8 cellular contexts compared by ENCODE assay signal in genomic region chr16:57536306-57537193, GRCh38. TPM values are rescaled to one million over a fixed set of nuclear protein-coding genes. Genes with fewer than 3 reads are reported as not detected.
DNase-seq lines count a peak whose midpoint lies in the region; ATAC-seq and TF ChIP-seq lines count a peak whose summit lies in the region.

Gene CCDC102A (minus strand): TSS chr16:57536571. CDS start chr16:57529177, 7,394 bp downstream.

- H3K9ac ChIP-seq in subcutaneous abdominal adipose tissue (ENCODE audit: low read length in 5 of 5), result peak within 1 kb of the TSS in 4 of 5 donors; percentile 78 to 91 (median 82)

- H3K27ac ChIP-seq in WERI-Rb-1 (peak within 1 kb of the TSS; percentile 71), subcutaneous abdominal adipose tissue (ENCODE audit: low read depth, low read length) (peak within 1 kb of the TSS; percentile 75)

- TF ChIP-seq CTCF in WERI-Rb-1 (IDR thresholded peaks at IDR 0.05; ENCODE audit: low read depth, low read length), result no peak

- no peaks in the 10 kb centered on the region for H3K27me3 ChIP-seq in WERI-Rb-1 (ENCODE audit: insufficient read depth, low read depth, severe bottlenecking)
- H3K27me3 ChIP-seq in subcutaneous abdominal adipose tissue (ENCODE audit: control insufficient read depth in 5 of 5, insufficient read depth in 4 of 5, low read length in 5 of 5), result peaks cover 0 to 5% (median 0%) of the 10 kb centered on the region in 5 donors

- ATAC-seq in GM19455 (IDR thresholded peaks at IDR 0.05; ENCODE audit: unreplicated experiment), result peak; percentile 25
- peak; percentile 28 for ATAC-seq in HG03521 (IDR thresholded peaks at IDR 0.05; ENCODE audit: unreplicated experiment)

- H3K9me3 ChIP-seq in WERI-Rb-1 (ENCODE audit: severe bottlenecking) (no peaks in the 10 kb centered on the region), subcutaneous abdominal adipose tissue (ENCODE audit: control insufficient read depth in 5 of 5, low read length in 5 of 5) (no peaks in the 10 kb centered on the region)

- H3K36me3 ChIP-seq in WERI-Rb-1 (no peaks in the 10 kb centered on the region; the same call in 1 of the 2 replicates), subcutaneous abdominal adipose tissue (ENCODE audit: control insufficient read depth in 5 of 5, insufficient read depth in 5 of 5, low read length in 5 of 5) (no peaks in the 10 kb centered on the region)

- peaks cover 3 to 50% (median 40%) of the 10 kb centered on the region in 5 donors for H3K4me1 ChIP-seq in subcutaneous abdominal adipose tissue (ENCODE audit: control insufficient read depth in 5 of 5, insufficient read depth in 5 of 5, low read length in 5 of 5)

- H3K4me3 ChIP-seq in WERI-Rb-1 (ENCODE audit: low read depth, low read length) (peak within 1 kb of the TSS; percentile 65), subcutaneous abdominal adipose tissue (ENCODE audit: low read depth in 1 of 5, low read length in 5 of 5) (peak within 1 kb of the TSS; percentile 81 to 88 (median 86))

- peak; percentile 36 for DNase-seq in COLO668 (lab: John Stamatoyannopoulos, UW; ENCODE audit: unreplicated experiment)
- DNase-seq in WERI-Rb-1, result peak; percentile 20
- peak; percentile 41 for DNase-seq in effector CD4-positive, alpha-beta T cell
- DNase-seq in mesenteric fat pad (ENCODE audit: low spot score), result peak; percentile 87
- DNase-seq in GOT3 (lab: John Stamatoyannopoulos, UW), result no peak

RNA-seq across cellular contexts. Expression of gene CCDC102A, which starts in this region (rescaled TPM):
- total RNA-seq in mesenteric fat pad, result 5.0 TPM
